In the genomic region with DNA sequence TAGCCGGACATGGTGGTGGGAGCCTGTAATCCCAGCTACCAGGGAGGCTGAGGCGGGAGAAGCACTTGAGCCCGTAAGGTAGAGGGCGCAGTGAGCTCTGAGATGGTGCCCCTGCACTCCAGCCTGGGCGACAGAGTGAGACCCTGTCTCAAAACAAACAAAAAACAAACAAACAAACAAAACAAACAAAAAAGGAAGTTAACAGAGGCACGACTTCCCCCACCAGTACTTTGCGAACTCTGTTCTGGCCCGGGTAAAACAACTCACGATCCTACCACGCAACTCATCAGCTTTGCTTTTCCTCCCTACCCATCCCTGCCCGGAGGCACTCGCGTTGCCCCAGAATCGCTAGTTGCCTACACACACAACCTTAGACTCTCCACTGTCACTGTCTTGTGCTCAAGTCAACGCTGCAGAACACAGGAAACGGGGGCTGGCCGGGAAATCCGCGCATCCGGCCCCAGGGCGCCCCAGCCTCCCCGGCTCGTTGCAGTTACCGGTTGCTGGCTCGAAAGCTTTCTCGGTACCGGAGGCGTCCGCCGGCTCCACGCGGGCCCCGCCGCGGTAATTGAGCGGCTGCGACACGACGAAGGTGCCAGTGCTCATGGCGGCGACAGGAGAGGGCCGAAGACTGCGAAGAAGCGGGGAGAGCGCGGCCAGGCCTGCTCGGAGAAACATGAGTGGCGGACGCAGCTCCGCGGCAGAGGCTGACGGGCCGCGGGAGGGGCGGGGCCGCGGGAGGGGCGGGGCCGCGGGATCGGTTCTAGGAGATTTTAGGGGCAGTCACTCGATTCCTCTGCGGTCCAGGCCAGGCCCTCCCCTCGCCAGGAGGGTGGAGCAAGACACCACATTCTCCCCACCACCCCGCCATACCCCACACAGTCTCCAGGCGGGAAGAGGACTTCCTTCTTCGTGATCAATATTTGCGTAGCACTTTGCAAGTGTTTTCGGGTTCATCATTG, we compare ENCODE assay signal across 8 cellular contexts. TPM values are rescaled to one million over a fixed set of nuclear protein-coding genes. Genes with fewer than 3 reads are reported as not detected.
DNase-seq lines count a peak whose midpoint lies in the region; ATAC-seq, FAIRE-seq and TF ChIP-seq lines count a peak whose summit lies in the region.

A gene (minus strand): TSS at position 682 of the 962 bp plus-strand sequence. CDS start 4 bp downstream, at position 678.

- H4K20me1 ChIP-seq in fibroblast of lung (ENCODE audit: control insufficient read depth, extremely low read depth, insufficient read depth, low read length), result no peaks in the 10 kb centered on the region

- peaks cover 24% of the 10 kb centered on the region for H3K79me2 ChIP-seq in fibroblast of lung (ENCODE audit: control insufficient read depth, insufficient read depth, low read length)

- peaks cover 21 to 25% of the 10 kb centered on the region in 2 donors for H3K4me1 Mint-ChIP-seq in natural killer cell

- no peaks in the 10 kb centered on the region for H3K36me3 Mint-ChIP-seq in natural killer cell

- H3K9ac ChIP-seq in ES-I3 (ENCODE audit: low read depth, low read length) (peak within 1 kb of the TSS; percentile 81), fibroblast of lung (ENCODE audit: insufficient read depth, low read length) (peak within 1 kb of the TSS; percentile 91)

- peak within 1 kb of the TSS; percentile 97 to 100 for H3K27ac Mint-ChIP-seq in natural killer cell

- TF ChIP-seq CTCF in LNCaP clone FGC (IDR thresholded peaks at IDR 0.05; ENCODE audit: control insufficient read depth, extremely low read depth, insufficient read depth) (peak; percentile 53), RWPE1 (conservative IDR thresholded peaks at IDR 0.05; ENCODE audit: low read depth) (peak; percentile 52), fibroblast of lung (conservative IDR thresholded peaks at IDR 0.05 in 1 of 2, IDR thresholded peaks at IDR 0.05 in 1 of 2; ENCODE audit: low read depth in 1 of 2, low read length in 2 of 2) (peak; percentile 12 to 36), natural killer cell (IDR thresholded peaks at IDR 0.05) (no peak)

- H3K4me3 Mint-ChIP-seq in natural killer cell, result peak within 1 kb of the TSS; percentile 93

- peak; percentile 84 for DNase-seq in H54 (ENCODE audit: insufficient read length, low spot score)
- peak; percentile 33 for DNase-seq in LNCaP clone FGC (ENCODE audit: low read depth)
- peak; percentile 80 for DNase-seq in RWPE1 (ENCODE audit: low spot score)
- peak; percentile 70 to 74 for DNase-seq in activated T-helper 1 cell treated with anti-CD3 and anti-CD28 coated beads, Interleukin-2, amount 50 U/mL, for 16 hours (ENCODE audit: low read depth in 1 of 2, low spot score in 1 of 2)
- peak; percentile 80 to 86 for DNase-seq in fibroblast of lung (ENCODE audit: low read depth in 2 of 2)
- peak; percentile 81 for DNase-seq in natural killer cell
- DNase-seq in stimulated activated naive CD4-positive, alpha-beta T cell treated with Interleukin-2 at 50 U/mL for 16 hours (lab: John Stamatoyannopoulos, UW), result peak; percentile 84

- H3K4me1 ChIP-seq in ES-I3 (ENCODE audit: insufficient read depth, low read length) (peaks cover 3% of the 10 kb centered on the region; the same call in 1 of the 2 replicates), fibroblast of lung (ENCODE audit: control insufficient read depth, extremely low read depth, insufficient read depth, low read length) (no peaks in the 10 kb centered on the region)

- no peaks in the 10 kb centered on the region for H3K27me3 Mint-ChIP-seq in natural killer cell (ENCODE audit: low read depth in 2 of 2)

- no peaks in the 10 kb centered on the region for H3K27me3 ChIP-seq in fibroblast of lung (ENCODE audit: control insufficient read depth, insufficient read depth, low read length)

- FAIRE-seq in H54 (lab: Jason Lieb, UNC), result peak; percentile 50

- H3K9me3 Mint-ChIP-seq in natural killer cell, result no peaks in the 10 kb centered on the region

- TF ChIP-seq POLR2A in H54 (IDR thresholded peaks at IDR 0.05; ENCODE audit: low read depth, low read length), result peak; percentile 86

- intact Hi-C loops in natural killer cell (cut with micrococcal nuclease), result loop anchor here (1.0 to 5.0 kb wide), 4 partner anchors 67 to 214 kb away; a partner anchor contains a TSS

- CTCF ChIA-PET in RWPE1 (lab: Yijun Ruan, JAX), result interaction anchor here (0.6 to 0.8 kb wide), 6 partner anchors 10 to 899 kb away, joined by 3 to 6 read pairs (median 3); no protein-coding TSS in a partner anchor

- no peaks in the 10 kb centered on the region for H3K36me3 ChIP-seq in ES-I3 (ENCODE audit: insufficient read depth, low read length)
- no peaks in the 10 kb centered on the region for H3K36me3 ChIP-seq in fibroblast of lung (ENCODE audit: control insufficient read depth, insufficient read depth, low read length)

- H3K4me3 ChIP-seq in LNCaP clone FGC (ENCODE audit: low read depth, low read length), result peak within 1 kb of the TSS; percentile 93
- peak within 1 kb of the TSS; percentile 62 to 99 (median 84) for H3K4me3 ChIP-seq in fibroblast of lung (replicated peaks in 1 of 4; ENCODE audit: control extremely low read depth in 1 of 4, insufficient read depth in 1 of 4, low read depth in 3 of 4, low read length in 4 of 4)

- ATAC-seq in natural killer cell, result peak; percentile 88 to 95 (median 90)

- peak within 1 kb of the TSS; percentile 96 for H3K27ac ChIP-seq in RWPE1
- peak within 1 kb of the TSS; percentile 78 for H3K27ac ChIP-seq in fibroblast of lung (ENCODE audit: insufficient read depth, low read length)

- H3K4me2 ChIP-seq in fibroblast of lung (ENCODE audit: extremely low read depth, insufficient read depth, low read length), result peak within 1 kb of the TSS; percentile 98

- peak within 1 kb of the TSS; percentile 99 for H2AFZ ChIP-seq in fibroblast of lung (ENCODE audit: low read length)

- H3K9me3 ChIP-seq in ES-I3 (ENCODE audit: control insufficient read depth, insufficient read depth, low read length), result no peaks in the 10 kb centered on the region
- H3K9me3 ChIP-seq in fibroblast of lung (ENCODE audit: control insufficient read depth, insufficient read depth, low read depth, low read length), result no peaks in the 10 kb centered on the region

- POLR2A ChIA-PET in RWPE1 (lab: Yijun Ruan, JAX; ENCODE audit: low non-redundant PET), result interaction anchor here (0.8 kb wide), 1 partner anchor 66 kb away, joined by 3 read pairs; no protein-coding TSS in a partner anchor

RNA-seq across cellular contexts. Expression of the gene that starts here (rescaled TPM):
- total RNA-seq in fibroblast of lung (229 and 270 TPM in 2 replicates), natural killer cell (10 to 100 TPM; 38.0 to 57.1 (median 50.3) TPM)
- 217 and 223 TPM in 2 replicates for polyA plus RNA-seq in fibroblast of lung
- polyA plus RNA-seq in fibroblast of lung (2012), result 77.7 and 90.2 TPM in 2 replicates
- polyA minus RNA-seq in fibroblast of lung (ENCODE audit: low replicate concordance), result 30.5 and 56.6 TPM in 2 replicates

Comparison
In these comparisons a context has a peak if more than half of its experiments do, and no peak if none do; other contexts are left out.
1. Peak in every context shown above with its lines: DNase-seq, ATAC-seq, H3K4me3 ChIP-seq and H3K27ac ChIP-seq.
2. DNase-seq: peak in every context shown above with its lines; median percentile 84 in H54; 84 in stimulated activated naive CD4-positive, alpha-beta T cell treated with Interleukin-2 at 50 U/mL for 16 hours; 83 in fibroblast of lung; 81 in natural killer cell; 80 in RWPE1; 72 in activated T-helper 1 cell treated with anti-CD3 and anti-CD28 coated beads, Interleukin-2, amount 50 U/mL, for 16 hours; 33 in LNCaP clone FGC.